ENCODE assay signal across 9 cellular contexts in the genomic region with DNA sequence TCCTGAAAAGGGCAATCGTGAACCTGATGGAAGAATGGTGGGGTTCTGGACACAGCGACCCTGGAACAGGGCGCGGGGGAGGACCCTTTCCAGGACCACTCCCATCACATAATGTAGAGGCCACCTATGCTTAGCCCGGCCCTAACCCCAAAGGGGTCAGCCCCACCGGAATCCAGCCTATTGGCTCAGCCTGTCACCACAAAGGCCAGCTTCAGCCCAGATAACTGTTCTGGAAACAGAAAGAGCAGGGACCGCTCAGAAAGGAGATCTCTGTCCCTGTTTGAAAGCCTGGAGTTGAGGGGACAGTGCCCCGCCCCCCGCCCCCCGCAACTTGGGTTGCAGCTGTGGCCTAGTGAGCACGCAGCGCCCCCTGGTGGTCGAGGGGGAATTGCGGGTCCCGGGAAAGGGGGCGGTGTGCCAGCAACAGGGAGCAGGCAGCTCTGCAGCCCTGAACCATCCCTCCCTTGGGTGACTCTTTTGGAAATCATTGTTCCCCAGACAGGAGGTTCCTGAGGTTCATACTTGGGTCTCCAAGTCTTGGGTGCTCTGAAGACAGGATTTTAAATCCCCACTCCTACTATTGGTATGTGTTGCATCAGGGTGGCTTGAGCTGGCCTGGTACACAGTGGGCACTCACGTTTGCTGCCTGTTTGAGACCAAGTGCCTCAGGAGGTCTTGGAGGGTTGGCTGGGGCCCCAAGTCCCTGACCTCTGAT. TPM values are rescaled to one million over a fixed set of nuclear protein-coding genes. Genes with fewer than 3 reads are reported as not detected.
DNase-seq lines count a peak whose midpoint lies in the region; ATAC-seq and TF ChIP-seq lines count a peak whose summit lies in the region.
"Had no signal": no experiment of that assay in that cellular context is flagged by ENCODE, and none has a peak within 500 bp of the region (broad histone marks: within the 10 kb centered on the region; RNA-seq: fewer than 3 reads in every experiment).

No MANE protein-coding gene starts in this region.

- H3K27me3 ChIP-seq in adipocyte (replicated peaks; ENCODE audit: control insufficient read depth, insufficient read depth, low read length): no peaks in the 10 kb centered on the region
- H3K27me3 ChIP-seq in right atrium auricular region: no peaks in the 10 kb centered on the region
- no peaks in the 10 kb centered on the region for H3K27me3 ChIP-seq in gastrocnemius medialis

- no peak overlapping the region for H3K4me3 Mint-ChIP-seq in T-cell

- H3K27ac ChIP-seq in right atrium auricular region (peak overlapping the region in 1 of 2 donors; percentile 29), gastrocnemius medialis (peak overlapping the region in 1 of 4 donors; percentile 24)

- DNase-seq in COLO829 (ENCODE audit: low spot score) (peak; percentile 85), T-cell (peak; percentile 9 to 76 (median 65)), adipocyte (ENCODE audit: low read depth) (peak; percentile 84), right atrium auricular region (ENCODE audit: low spot score) (peak; percentile 73), gastrocnemius medialis (peak; percentile 40 to 53)

- no peaks in the 10 kb centered on the region for H3K9me3 Mint-ChIP-seq in T-cell

- no peak for TF ChIP-seq POLR2A in gastrocnemius medialis (IDR thresholded peaks at IDR 0.05)

- ATAC-seq in HG02571 (IDR thresholded peaks at IDR 0.05; ENCODE audit: unreplicated experiment): peak; percentile 54
- ATAC-seq in T-cell (replicated peaks in 1 of 4): peak; percentile 46 to 68 (median 58)
- ATAC-seq in gastrocnemius medialis: no peak
- ATAC-seq in HG03442 (IDR thresholded peaks at IDR 0.05; ENCODE audit: unreplicated experiment): no peak
- ATAC-seq in HG03521 (IDR thresholded peaks at IDR 0.05; ENCODE audit: unreplicated experiment): no peak

- no peak overlapping the region for H3K27ac Mint-ChIP-seq in T-cell

- CTCF ChIA-PET in T-cell (lab: Charles Lee): interaction anchor here (1.1 to 2.3 kb wide), 3 partner anchors 9 to 147 kb away, joined by 3 to 8 read pairs (median 3); no protein-coding TSS in a partner anchor

- H3K4me1 ChIP-seq in adipocyte (ENCODE audit: control insufficient read depth, insufficient read depth, low read length) (peaks cover 23% of the 10 kb centered on the region), right atrium auricular region (peaks cover 0 to 16% of the 10 kb centered on the region in 2 donors), gastrocnemius medialis (peaks cover 5 to 16% of the 10 kb centered on the region in 2 donors)

- POLR2A ChIA-PET in T-cell (lab: Charles Lee): no interaction called here

- H3K9me3 ChIP-seq in adipocyte (ENCODE audit: control insufficient read depth, low read length) (no peaks in the 10 kb centered on the region), right atrium auricular region (no peaks in the 10 kb centered on the region), gastrocnemius medialis (no peaks in the 10 kb centered on the region)

- no peak overlapping the region for H3K4me3 ChIP-seq in adipocyte (ENCODE audit: low read length)
- H3K4me3 ChIP-seq in right atrium auricular region: no peak overlapping the region
- H3K4me3 ChIP-seq in gastrocnemius medialis: peak overlapping the region in 1 of 4 donors; percentile 10

- peaks cover 6 to 8% of the 10 kb centered on the region in 2 donors for H3K27me3 Mint-ChIP-seq in T-cell

- H3K9ac ChIP-seq in adipocyte (ENCODE audit: low read length): peak overlapping the region; percentile 25

- TF ChIP-seq CTCF in right atrium auricular region (IDR thresholded peaks at IDR 0.05) (peak; percentile 90 to 99), gastrocnemius medialis (IDR thresholded peaks at IDR 0.05 in 4 of 5, conservative IDR thresholded peaks at IDR 0.05 in 1 of 5) (peak; percentile 94 to 98 (median 97))

- no peaks in the 10 kb centered on the region for H3K4me1 Mint-ChIP-seq in T-cell

- in situ Hi-C loops in gastrocnemius medialis (cut with MboI; ENCODE audit: low sequenced_read_pairs in 4 of 4): loop anchor here in 2 of 4 donors (5.0 to 10.0 kb wide), 2 partner anchors 34 to 46 kb away; partner anchors contain the start of gene GFRA4 (in 1 of the 2)

- no peaks in the 10 kb centered on the region for H3K36me3 Mint-ChIP-seq in T-cell

- H3K36me3 ChIP-seq in adipocyte (ENCODE audit: control insufficient read depth, insufficient read depth, low read length, severe bottlenecking): no peaks in the 10 kb centered on the region
- H3K36me3 ChIP-seq in right atrium auricular region: no peaks in the 10 kb centered on the region
- no peaks in the 10 kb centered on the region for H3K36me3 ChIP-seq in gastrocnemius medialis

- intact Hi-C loops in gastrocnemius medialis (cut with DNase I; ENCODE audit: low total_unique reads): loop anchor here (1.0 kb wide), 1 partner anchor 35 kb away; no protein-coding TSS in a partner anchor

RNA-seq across cellular contexts. Expression of gene SIGLEC1, which starts 1.5 kb away (rescaled TPM):
- under 1 TPM in 3 of 5 donors, not detected in 2; 0.06 to 0.16 (median 0.12) TPM for total RNA-seq in T-cell
- 1 to 10 TPM; 3.2 to 3.9 TPM for total RNA-seq in right atrium auricular region
- 1 to 10 TPM in 3 of 4 donors, under 1 TPM in 1; 0.61 to 3.0 (median 2.6) TPM for total RNA-seq in gastrocnemius medialis
- total RNA-seq: T-helper 2 cell treated with Interferon-gamma antibody and Interleukin-4, amounts not matched to agents 100 ng/mL and 5 ng/mL, for 36 hours had no signal

RNA-seq across cellular contexts. Expression of gene HSPA12B, which starts 21.6 kb away (rescaled TPM):
- total RNA-seq in T-cell: under 1 TPM in 2 of 5 donors, not detected in 3; 0.10 to 0.12 TPM
- total RNA-seq in right atrium auricular region: 10 to 100 TPM; 11.2 to 13.4 TPM
- total RNA-seq in gastrocnemius medialis: 1 to 10 TPM; 3.7 to 8.5 (median 5.8) TPM
- total RNA-seq: T-helper 2 cell treated with Interferon-gamma antibody and Interleukin-4, amounts not matched to agents 100 ng/mL and 5 ng/mL, for 36 hours had no signal

RNA-seq across cellular contexts. Expression of gene ADAM33, which starts 29.1 kb away (rescaled TPM):
- total RNA-seq in T-cell: not detected
- 10 to 100 TPM in 1 of 2 donors, 1 to 10 TPM in 1; 9.7 to 13.8 TPM for total RNA-seq in right atrium auricular region
- 1 to 10 TPM; 2.6 to 6.4 (median 3.1) TPM for total RNA-seq in gastrocnemius medialis
- total RNA-seq: T-helper 2 cell treated with Interferon-gamma antibody and Interleukin-4, amounts not matched to agents 100 ng/mL and 5 ng/mL, for 36 hours had no signal

RNA-seq across cellular contexts. Expression of gene GFRA4, which starts 47.7 kb away (rescaled TPM):
- total RNA-seq in T-cell: not detected
- total RNA-seq in right atrium auricular region: not detected
- total RNA-seq in gastrocnemius medialis: not detected
- total RNA-seq: T-helper 2 cell treated with Interferon-gamma antibody and Interleukin-4, amounts not matched to agents 100 ng/mL and 5 ng/mL, for 36 hours had no signal

RNA-seq across cellular contexts. Expression of gene ADISSP, which starts 56.7 kb away (rescaled TPM):
- total RNA-seq in T-cell: 10 to 100 TPM; 16.2 to 28.7 (median 22.6) TPM
- total RNA-seq in right atrium auricular region: 10 to 100 TPM; 10.8 to 11.2 TPM
- 10 to 100 TPM in 2 of 4 donors, 1 to 10 TPM in 2; 5.9 to 16.4 (median 9.6) TPM for total RNA-seq in gastrocnemius medialis

Comparison
In these comparisons a context has a peak if more than half of its experiments do, and no peak if none do; other contexts are left out.
1. ATAC-seq: peak in HG02571 (single experiment) and T-cell (4 of 4); none in gastrocnemius medialis (0 of 2), HG03442 (single experiment) and HG03521 (single experiment).
2. RNA of gene HSPA12B, which starts 21.6 kb away (total RNA-seq): 11.2 to 13.4 TPM in right atrium auricular region and 3.7 to 8.5 TPM in gastrocnemius medialis; 0.10 to 0.12 TPM in T-cell; every median in the first group is over 4 times any median in the second.
3. Peak in every context shown above with its lines, with median percentiles within 50 percentile points of each other: DNase-seq.